26 cellular contexts compared by ENCODE assay signal in genomic region chr2:150522269-150522668, GRCh38. TPM values are rescaled to one million over a fixed set of nuclear protein-coding genes. Genes with fewer than 3 reads are reported as not detected.
"Had no signal": no experiment of that assay in that cellular context is flagged by ENCODE, and none has a peak within 500 bp of the region (broad histone marks: within the 10 kb centered on the region; RNA-seq: fewer than 3 reads in every experiment).

No MANE protein-coding gene starts in this region.

- H3K4me2 ChIP-seq: smooth muscle cell had no signal

- H3K9me3 ChIP-seq: esophagus muscularis mucosa, gastroesophageal sphincter, heart right ventricle, lower lobe of right lung, neutrophil, pancreas, right lobe of liver, testis, tibial artery had no signal

- FAIRE-seq: colon, islet of Langerhans, pancreas had no signal

- DNase-seq: effector CD8-positive, alpha-beta T cell; endodermal cell; foreskin keratinocyte; glutamatergic neuron; heart right ventricle; hippocampal formation; left ventricle myocardium superior; lower lobe of right lung; naive B cell; pancreas; right lobe of liver; stimulated activated CD4-positive, alpha-beta T cell treated with anti-CD3 and anti-CD28 coated beads, Interleukin-12 subunit alpha, Interleukin-12 subunit beta, amount 100 ng/mL, for 4 hours; stimulated activated CD4-positive, alpha-beta T cell treated with anti-CD3 and anti-CD28 coated beads, Interleukin-1b, Interleukin-23, amount 100 ng/mL, for 48 hours; stimulated activated CD4-positive, alpha-beta T cell treated with anti-CD3 and anti-CD28 coated beads, Interleukin-4, amount 100 ng/mL, for 1 hour; stimulated activated CD8-positive, alpha-beta memory T cell treated with anti-CD3 and anti-CD28 coated beads, Interleukin-4, amount 100 ng/mL, for 48 hours; stimulated activated naive CD4-positive, alpha-beta T cell; substantia nigra; testis; tibial artery had no signal

- H3K27ac ChIP-seq: esophagus muscularis mucosa, gastroesophageal sphincter, heart right ventricle, lower lobe of right lung, neutrophil, pancreas, right lobe of liver, testis, tibial artery had no signal

- H3K27me3 ChIP-seq: esophagus muscularis mucosa, foreskin keratinocyte, gastroesophageal sphincter, heart right ventricle, neutrophil, pancreas, right lobe of liver, testis, tibial artery had no signal

- H3K4me3 ChIP-seq: esophagus muscularis mucosa, gastroesophageal sphincter, heart right ventricle, lower lobe of right lung, pancreas, right lobe of liver, smooth muscle cell, testis, tibial artery had no signal

- ATAC-seq: foreskin keratinocyte; gastroesophageal sphincter; natural killer cell treated with Interleukin-12 subunit alpha and Interleukin-12 subunit beta and Interleukin-15 and Interleukin-18, amount 100 ng/mL, for 72 hours; pancreas; right lobe of liver had no signal

- H3K36me3 ChIP-seq: esophagus muscularis mucosa, gastroesophageal sphincter, heart right ventricle, lower lobe of right lung, neutrophil, pancreas, right lobe of liver, tibial artery had no signal

- H3K4me1 ChIP-seq: lower lobe of right lung, pancreas, right lobe of liver, testis had no signal

RNA-seq across cellular contexts. Expression of gene RND3, which starts 34.8 kb away (rescaled TPM):
- total RNA-seq: natural killer cell treated with Interleukin-12 subunit alpha and Interleukin-12 subunit beta and Interleukin-15 and Interleukin-18, amount 100 ng/mL, for 72 hours had no signal
